ENCODE assay signal across 28 cellular contexts in genomic region chr16:53121043-53121442, GRCh38.
A peak's percentile ranks its signal among the peaks of the same experiment; 100 is the strongest.
DNase-seq lines count a peak whose midpoint lies in the region; ATAC-seq and TF ChIP-seq lines count a peak whose summit lies in the region.
"Had no signal": no experiment of that assay in that cellular context is flagged by ENCODE, and none has a peak within 500 bp of the region (broad histone marks: within the 10 kb centered on the region; RNA-seq: fewer than 3 reads in every experiment).

No MANE protein-coding gene starts in this region.

- no peaks in the 10 kb centered on the region for H3K27me3 ChIP-seq in H9 (ENCODE audit: insufficient read depth, low read length)
- H3K27me3 ChIP-seq in stomach: no peaks in the 10 kb centered on the region

- H3K23me2 ChIP-seq in H9 (ENCODE audit: insufficient read length, low read depth, low read length, poor library complexity, severe bottlenecking): no peaks in the 10 kb centered on the region

- no peak overlapping the region for H2BK5ac ChIP-seq in H9 (ENCODE audit: insufficient read length, low read length)

- no peaks in the 10 kb centered on the region for H3K79me2 ChIP-seq in H9 (ENCODE audit: insufficient read depth, low read length)

- ATAC-seq in SK-N-SH treated with all-trans-retinoic acid at 6 μM for 48 hours (no peak; the same call in 2 of the 3 replicates), memory B cell (ENCODE audit: low read depth) (no peak), mucosa of descending colon (no peak)
- ATAC-seq: HCT116, natural killer cell, T-helper 17 cell had no signal

- no peak overlapping the region for H3T11ph ChIP-seq in H9 (ENCODE audit: low read length)

- no peak overlapping the region for H3K4me3 Mint-ChIP-seq in H9
- H3K4me3 Mint-ChIP-seq in memory B cell: no peak overlapping the region
- H3K4me3 Mint-ChIP-seq: natural killer cell, T-helper 17 cell had no signal

- no peak overlapping the region for H4K91ac ChIP-seq in H9 (ENCODE audit: insufficient read length, low read depth, low read length)

- H3K27ac Mint-ChIP-seq in H9 (peak overlapping the region in 2 of 3 experiments; percentile 35 to 67; a peak in 3 of 7 replicates), memory B cell (peak overlapping the region; percentile 55)
- H3K27ac Mint-ChIP-seq: T-helper 17 cell had no signal

- no peak overlapping the region for H3K9ac ChIP-seq in H9 (ENCODE audit: extremely low read depth, insufficient read length, low read length)

- H3K4ac ChIP-seq in H9 (ENCODE audit: low read depth, low read length): no peak overlapping the region

- no peaks in the 10 kb centered on the region for H3K79me1 ChIP-seq in H9 (ENCODE audit: insufficient read depth, low read depth, low read length, poor library complexity, severe bottlenecking)

- no peak overlapping the region for H2AK5ac ChIP-seq in H9 (ENCODE audit: insufficient read length, low read length)

- TF ChIP-seq CTCF in H9 (conservative IDR thresholded peaks at IDR 0.05): no peak
- no peak for TF ChIP-seq CTCF in stomach (IDR thresholded peaks at IDR 0.05)
- no peak for TF ChIP-seq CTCF in mucosa of descending colon (IDR thresholded peaks at IDR 0.05)

- H3K27me3 Mint-ChIP-seq in H9 (ENCODE audit: low read depth) (no peaks in the 10 kb centered on the region), memory B cell (no peaks in the 10 kb centered on the region)
- H3K27me3 Mint-ChIP-seq: T-helper 17 cell had no signal

- no CpG with 5 or more reads among the region's 2 CpGs for WGBS in H9 (ENCODE audit: extremely low coverage, insufficient read length, low lambda C conversion rate)
- 38 to 62% (median 58%) methylated on average over 2 of the region's 2 CpGs for WGBS in stomach, 5 donors

- no peak overlapping the region for H2BK12ac ChIP-seq in H9 (ENCODE audit: insufficient read length, low read depth, low read length)

- no peaks in the 10 kb centered on the region for H3K4me1 ChIP-seq in H9 (ENCODE audit: insufficient read depth, low read length)
- peaks cover 0 to 10% (median 6%) of the 10 kb centered on the region in 4 donors for H3K4me1 ChIP-seq in stomach
- no peaks in the 10 kb centered on the region for H3K4me1 ChIP-seq in mucosa of descending colon (ENCODE audit: low read depth)

- H4K20me1 ChIP-seq in H9 (ENCODE audit: control insufficient read depth, insufficient read depth, insufficient read length): no peaks in the 10 kb centered on the region

- no peak overlapping the region for H3K27ac ChIP-seq in H9 (ENCODE audit: insufficient read length, low read depth, low read length)
- H3K27ac ChIP-seq in stomach: peak overlapping the region in 3 of 5 donors; percentile 31 to 43 (median 41)
- H3K27ac ChIP-seq: epithelial cell of prostate, WERI-Rb-1 had no signal

- H3K36me3 Mint-ChIP-seq in H9 (ENCODE audit: insufficient read depth in 1 of 3, low read depth in 3 of 3) (peaks cover 4 to 8% (median 7%) of the 10 kb centered on the region in 3 experiments; a peak in 6 of 7 replicates), memory B cell (peaks cover 9% of the 10 kb centered on the region)
- H3K36me3 Mint-ChIP-seq: natural killer cell had no signal

- H3K9me3 Mint-ChIP-seq in H9 (peaks cover 4 to 8% of the 10 kb centered on the region in 2 experiments; a peak in 4 of 5 replicates), memory B cell (peaks cover 3% of the 10 kb centered on the region)
- H3K9me3 Mint-ChIP-seq: natural killer cell had no signal

- no peak for TF ChIP-seq EP300 in stomach (IDR thresholded peaks at IDR 0.05)

- no peak overlapping the region for H3K4me3 ChIP-seq in stomach
- H3K4me3 ChIP-seq in mucosa of descending colon: no peak overlapping the region

- DNase-seq in H9 (no peak), memory B cell (ENCODE audit: low spot score in 2 of 2) (no peak), stomach (no peak), Kasumi-1 (lab: John Stamatoyannopoulos, UW) (no peak), anterior cingulate cortex (lab: John Stamatoyannopoulos, UW) (no peak), NCI-H2227 (lab: John Stamatoyannopoulos, UW; ENCODE audit: unreplicated experiment) (no peak), mucosa of descending colon (no peak)
- DNase-seq: activated CD4-positive, alpha-beta T cell treated with anti-CD3 and anti-CD28 coated beads, Interleukin-2, amount 50 U/mL, for 48 hours; activated effector memory CD4-positive, alpha-beta T cell treated with Interleukin-2 at 50 U/mL for 16 hours; EL; foreskin melanocyte; kidney; mammary epithelial cell; MM.1S; natural killer cell; NCI-H1436 treated with DMSO at 0.1 percent for 48 hours; NCI-H2171 treated with DMSO at 0.1 percent for 48 hours; NCI-H526 treated with DMSO at 0.1 percent for 48 hours; posterior cingulate gyrus; SHP77 treated with DMSO at 0.1 percent for 48 hours; stimulated activated CD4-positive, alpha-beta T cell treated with anti-CD3 and anti-CD28 coated beads, Interleukin-1b, Interleukin-23, amount 100 ng/mL, for 48 hours; stimulated activated naive CD4-positive, alpha-beta T cell treated with Interleukin-2 at 50 U/mL for 16 hours; T-helper 17 cell; trophoblast cell; WERI-Rb-1 had no signal

- H3K4me1 Mint-ChIP-seq in H9: no peaks in the 10 kb centered on the region
- peaks cover 10% of the 10 kb centered on the region for H3K4me1 Mint-ChIP-seq in memory B cell
- H3K4me1 Mint-ChIP-seq: T-helper 17 cell had no signal

- no peak overlapping the region for H4K5ac ChIP-seq in H9 (ENCODE audit: insufficient read length, low read depth, low read length)

- H2BK20ac ChIP-seq in H9 (ENCODE audit: low read depth, low read length, poor library complexity, severe bottlenecking): no peak overlapping the region

- no peak overlapping the region for H4K8ac ChIP-seq in H9 (replicated peaks; ENCODE audit: insufficient read length, low read depth, low read length)

- TF ChIP-seq POLR2A in stomach (IDR thresholded peaks at IDR 0.05): no peak

- no peak overlapping the region for H2BK15ac ChIP-seq in H9 (ENCODE audit: low read depth, low read length)

- no peak overlapping the region for H3K18ac ChIP-seq in H9 (ENCODE audit: insufficient read length, low read depth, low read length)

- no peaks in the 10 kb centered on the region for H3K9me3 ChIP-seq in H9 (ENCODE audit: control insufficient read depth, low read depth, low read length)
- no peaks in the 10 kb centered on the region for H3K9me3 ChIP-seq in stomach
- no peaks in the 10 kb centered on the region for H3K9me3 ChIP-seq in mucosa of descending colon

- no peak overlapping the region for H3K23ac ChIP-seq in H9 (ENCODE audit: insufficient read length, low read depth, low read length)

- intact Hi-C loops in stomach (cut with DNase I; ENCODE audit: low total_unique reads) (no loop called here), mucosa of descending colon (cut with DNase I, micrococcal nuclease) (no loop called here)

- no peak overlapping the region for H2AFZ ChIP-seq in H9 (ENCODE audit: low read length)

- H3K14ac ChIP-seq in H9 (ENCODE audit: insufficient read depth, low read length): no peak overlapping the region

- H3K4me2 ChIP-seq in H9 (ENCODE audit: insufficient read depth, insufficient read length, low read length): no peak overlapping the region

- no peak overlapping the region for H3K56ac ChIP-seq in H9 (ENCODE audit: insufficient read length, low read depth, low read length)

- H3K36me3 ChIP-seq in stomach (no peaks in the 10 kb centered on the region), mucosa of descending colon (ENCODE audit: low read depth) (no peaks in the 10 kb centered on the region)
- H3K36me3 ChIP-seq: WERI-Rb-1 had no signal

- no peak overlapping the region for H2BK120ac ChIP-seq in H9 (ENCODE audit: low read depth, low read length, poor library complexity, severe bottlenecking)

TF ChIP-seq in SK-N-SH treated with all-trans-retinoic acid at 6 μM for 48 hours, 23 proteins besides CTCF, POLR2A, EP300 and RAD21:
- TF ChIP-seq GLIS3 (CRISPR knock-in tag; IDR thresholded peaks at IDR 0.05) (no peak), TCF4 (CRISPR knock-in tag; IDR thresholded peaks at IDR 0.05; ENCODE audit: borderline replicate concordance) (no peak), ESRRG (CRISPR knock-in tag; IDR thresholded peaks at IDR 0.05) (no peak), ISL1 (CRISPR knock-in tag; IDR thresholded peaks at IDR 0.05) (peak; percentile 51)
